8 cellular contexts compared by ENCODE assay signal in the genomic region with DNA sequence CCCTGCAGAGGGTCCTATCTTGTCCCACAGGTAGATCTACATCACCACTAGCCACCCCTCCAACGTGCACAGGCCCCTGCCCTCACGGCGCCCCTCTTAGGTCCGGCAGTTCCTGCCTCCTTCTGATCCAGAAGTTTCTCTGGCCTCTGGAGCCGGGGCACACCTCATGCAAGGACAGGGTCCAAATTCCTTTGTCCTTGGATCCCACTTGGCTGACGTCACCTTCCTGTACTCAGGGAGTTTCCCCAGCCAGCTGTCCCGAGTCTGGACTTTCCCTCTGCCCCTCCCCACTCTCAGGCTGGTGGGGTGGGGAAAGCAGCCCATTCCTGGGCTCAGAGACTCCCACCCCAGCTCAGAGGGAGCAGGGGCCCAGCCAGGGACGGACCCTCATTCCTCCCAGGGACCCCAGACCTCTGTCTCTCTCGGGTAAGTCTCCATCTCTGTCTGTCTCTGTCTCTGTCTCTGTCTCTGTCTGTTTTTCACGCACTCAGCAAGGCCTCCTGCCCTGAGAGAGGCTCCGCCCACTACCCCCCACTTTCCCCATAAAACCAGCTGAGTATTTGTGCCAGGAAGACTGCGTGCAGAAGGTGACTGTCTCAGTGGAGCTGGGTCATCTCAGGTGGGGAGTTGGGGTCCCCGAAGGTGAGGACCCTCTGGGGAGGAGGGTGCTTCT. TPM values are rescaled to one million over a fixed set of nuclear protein-coding genes. Genes with fewer than 3 reads are reported as not detected.
DNase-seq lines count a peak whose midpoint lies in the region; ATAC-seq and TF ChIP-seq lines count a peak whose summit lies in the region.

IL32 (plus strand) TSS at position 572 of the 673 bp plus-strand sequence. CDS start 172 bp downstream, outside the sequence.

- intact Hi-C loops in left lung (cut with DNase I): no loop called here

- H3K36me3 ChIP-seq in left lung: peaks cover 0 to 12% of the 10 kb centered on the region in 2 donors

- TF ChIP-seq CTCF in astrocyte of the cerebellum (IDR thresholded peaks at IDR 0.05; ENCODE audit: low read depth, low read length, missing control alignments) (no peak), left lung (IDR thresholded peaks at IDR 0.05) (no peak)

- peak within 1 kb of the TSS; percentile 68 to 82 for H3K27ac ChIP-seq in left lung

- H3K27me3 ChIP-seq in left lung: no peaks in the 10 kb centered on the region

- H3K4me3 ChIP-seq in GM08714 (ENCODE audit: low read length) (peak within 1 kb of the TSS; percentile 19; the same call in 1 of the 2 replicates), astrocyte of the cerebellum (ENCODE audit: low read depth, low read length) (no peak within 1 kb of the TSS), left lung (peak within 1 kb of the TSS; percentile 18 to 56)

- in situ Hi-C loops in astrocyte of the cerebellum (cut with HindIII; ENCODE audit: low sequenced_read_pairs): loop anchor here (5.0 kb wide), 1 partner anchor 87 kb away; no protein-coding TSS in a partner anchor

- ATAC-seq in left lung (peak; percentile 79), GM18498 (IDR thresholded peaks at IDR 0.05; ENCODE audit: unreplicated experiment) (no peak), GM21528 (IDR thresholded peaks at IDR 0.05; ENCODE audit: low FRiP score, unreplicated experiment) (no peak), HG02642 (IDR thresholded peaks at IDR 0.05; ENCODE audit: poor library complexity, unreplicated experiment) (no peak)

- DNase-seq in SW 1271 (lab: John Stamatoyannopoulos, UW): peak; percentile 10 to 14
- DNase-seq in astrocyte of the cerebellum (ENCODE audit: low read depth): peak; percentile 34
- DNase-seq in left lung: peak in 1 of 2 donors; percentile 83
- peak; percentile 38 to 54 for DNase-seq in stimulated activated CD8-positive, alpha-beta memory T cell treated with anti-CD3 and anti-CD28 coated beads, Interleukin-2, amount 100 ng/mL, for 1 hour (ENCODE audit: low read depth in 2 of 2)

- no peaks in the 10 kb centered on the region for H3K9me3 ChIP-seq in left lung

- peaks cover 9 to 64% of the 10 kb centered on the region in 2 donors for H3K4me1 ChIP-seq in left lung

RNA-seq across cellular contexts. Expression of gene IL32, which starts in this region (rescaled TPM):
- total RNA-seq in left lung: 100 to 1,000 TPM; 132 to 310 TPM
